Comparison of ENCODE assay signal across 18 cellular contexts in genomic region chr2:104563398-104564024, GRCh38.
DNase-seq lines count a peak whose midpoint lies in the region; ATAC-seq and TF ChIP-seq lines count a peak whose summit lies in the region.
"Had no signal": no experiment of that assay in that cellular context is flagged by ENCODE, and none has a peak within 500 bp of the region (broad histone marks: within the 10 kb centered on the region; RNA-seq: fewer than 3 reads in every experiment).

No MANE protein-coding gene starts in this region.

- H3K4me2 ChIP-seq in PC-3 (ENCODE audit: low read length): no peak overlapping the region

- no peak overlapping the region for H3K27ac Mint-ChIP-seq in MCF 10A (ENCODE audit: low read depth, unreplicated experiment)
- no peak overlapping the region for H3K27ac Mint-ChIP-seq in progenitor cell of endocrine pancreas

- POLR2A ChIA-PET in MCF 10A (lab: Yijun Ruan, JAX) (no interaction called here), PC-3 (lab: Charles Lee; ENCODE audit: unreplicated experiment) (no interaction called here)

- CTCF ChIA-PET in MCF 10A (lab: Yijun Ruan, JAX): interaction anchor here (0.6 kb wide), 1 partner anchor 21 kb away, joined by 3 read pairs; no protein-coding TSS in a partner anchor
- CTCF ChIA-PET in PC-3 (lab: Charles Lee): no interaction called here

- H3K9me3 Mint-ChIP-seq in MCF 10A (ENCODE audit: unreplicated experiment) (no peaks in the 10 kb centered on the region), progenitor cell of endocrine pancreas (ENCODE audit: low read depth) (no peaks in the 10 kb centered on the region)

- H3K4me1 Mint-ChIP-seq in MCF 10A (ENCODE audit: insufficient read depth, unreplicated experiment): peaks cover 5% of the 10 kb centered on the region
- no peaks in the 10 kb centered on the region for H3K4me1 Mint-ChIP-seq in progenitor cell of endocrine pancreas (ENCODE audit: low read depth)

- peak; percentile 54 for DNase-seq in MCF 10A (ENCODE audit: unreplicated experiment)
- no peak for DNase-seq in breast epithelium (ENCODE audit: low spot score in 2 of 2)
- peak; percentile 40 for DNase-seq in PC-3
- DNase-seq in body of pancreas: peak; percentile 37 to 71 (median 48)
- no peak for DNase-seq in progenitor cell of endocrine pancreas (ENCODE audit: low spot score, unreplicated experiment)
- no peak for DNase-seq in activated effector memory CD4-positive, alpha-beta T cell treated with Interleukin-2 at 50 U/mL for 16 hours
- DNase-seq: 8988T, NCI-H1694 treated with DMSO at 0.1 percent for 48 hours, NCI-H2107, NCI-H226, NCI-H526, Peyer's patch, SW 1271 had no signal

- H3K27me3 Mint-ChIP-seq in MCF 10A (ENCODE audit: insufficient read depth, unreplicated experiment) (peaks cover 58% of the 10 kb centered on the region), progenitor cell of endocrine pancreas (peaks cover 17% of the 10 kb centered on the region)

- H3K36me3 ChIP-seq in breast epithelium (no peaks in the 10 kb centered on the region), PC-3 (ENCODE audit: low read depth, low read length) (no peaks in the 10 kb centered on the region), body of pancreas (replicated peaks in 1 of 2; ENCODE audit: insufficient read depth in 1 of 2, low read depth in 2 of 2) (no peaks in the 10 kb centered on the region)
- H3K36me3 ChIP-seq: Peyer's patch had no signal

- ATAC-seq in PC-3 (no peak), body of pancreas (peak; percentile 85), HG02610 (IDR thresholded peaks at IDR 0.05; ENCODE audit: unreplicated experiment) (no peak), GM18861 (IDR thresholded peaks at IDR 0.05; ENCODE audit: unreplicated experiment) (no peak)
- ATAC-seq: GM12878 had no signal

- TF ChIP-seq CTCF in MCF 10A (IDR thresholded peaks at IDR 0.05; ENCODE audit: unreplicated experiment): no peak
- no peak for TF ChIP-seq CTCF in breast epithelium (IDR thresholded peaks at IDR 0.05)
- TF ChIP-seq CTCF in PC-3 (conservative IDR thresholded peaks at IDR 0.05; ENCODE audit: low read depth, low read length): no peak
- no peak for TF ChIP-seq CTCF in body of pancreas (IDR thresholded peaks at IDR 0.05)
- TF ChIP-seq CTCF in progenitor cell of endocrine pancreas (IDR thresholded peaks at IDR 0.05; ENCODE audit: unreplicated experiment): no peak

- H4K20me1 ChIP-seq in PC-3 (ENCODE audit: low read length): no peaks in the 10 kb centered on the region

- H3F3A ChIP-seq in PC-3 (ENCODE audit: low read length, unreplicated experiment): no peaks in the 10 kb centered on the region

- H3K9me3 ChIP-seq in breast epithelium (no peaks in the 10 kb centered on the region), PC-3 (ENCODE audit: low read length) (no peaks in the 10 kb centered on the region), body of pancreas (no peaks in the 10 kb centered on the region)
- H3K9me3 ChIP-seq: Peyer's patch had no signal

- peaks cover 5% of the 10 kb centered on the region for H3K36me3 Mint-ChIP-seq in MCF 10A (ENCODE audit: insufficient read depth, unreplicated experiment)
- H3K36me3 Mint-ChIP-seq in progenitor cell of endocrine pancreas (ENCODE audit: insufficient read depth): no peaks in the 10 kb centered on the region
- H3K36me3 Mint-ChIP-seq: CD14-positive monocyte had no signal

- H3K27me3 ChIP-seq in breast epithelium: peaks cover 0 to 5% of the 10 kb centered on the region in 2 donors
- H3K27me3 ChIP-seq in PC-3 (ENCODE audit: low read length): peaks cover 33% of the 10 kb centered on the region
- peaks cover 0 to 5% of the 10 kb centered on the region in 2 donors for H3K27me3 ChIP-seq in body of pancreas
- H3K27me3 ChIP-seq: Peyer's patch had no signal

- H3K4me1 ChIP-seq in breast epithelium (no peaks in the 10 kb centered on the region), PC-3 (ENCODE audit: insufficient read depth, low read length) (no peaks in the 10 kb centered on the region), body of pancreas (no peaks in the 10 kb centered on the region)
- H3K4me1 ChIP-seq: Peyer's patch had no signal

- H3K9ac ChIP-seq in PC-3 (ENCODE audit: low read length): no peak overlapping the region

- no peak overlapping the region for H3K4me3 Mint-ChIP-seq in MCF 10A (ENCODE audit: unreplicated experiment)
- no peak overlapping the region for H3K4me3 Mint-ChIP-seq in progenitor cell of endocrine pancreas (ENCODE audit: low read depth)
- H3K4me3 Mint-ChIP-seq: CD14-positive monocyte had no signal

- H2AFZ ChIP-seq in PC-3 (ENCODE audit: low read length): no peak overlapping the region

- BruUV-seq in MCF 10A (replicated peaks; lab: Mats Ljungman, UMichigan): no TSS peak
- no TSS peak for BruUV-seq in PC-3 (replicated peaks; lab: Mats Ljungman, UMichigan)

- no peaks in the 10 kb centered on the region for H3K79me2 ChIP-seq in PC-3 (ENCODE audit: low read length)

- intact Hi-C loops in MCF 10A (cut with micrococcal nuclease) (no loop called here), breast epithelium (cut with DNase I; ENCODE audit: low total_unique reads) (no loop called here), PC-3 (cut with micrococcal nuclease) (no loop called here), body of pancreas (cut with DNase I) (no loop called here)

- H3K4me3 ChIP-seq in breast epithelium (no peak overlapping the region), PC-3 (ENCODE audit: low read length) (no peak overlapping the region), body of pancreas (no peak overlapping the region)
- H3K4me3 ChIP-seq: GM12878, Peyer's patch had no signal

- 38 to 45% methylated on average over 8 of the region's 8 CpGs for WGBS in body of pancreas, 2 donors

- no peak overlapping the region for H3K27ac ChIP-seq in breast epithelium
- H3K27ac ChIP-seq in PC-3 (ENCODE audit: low read length): no peak overlapping the region
- no peak overlapping the region for H3K27ac ChIP-seq in body of pancreas
- H3K27ac ChIP-seq: HL-60, Peyer's patch had no signal

- no peaks in the 10 kb centered on the region for H3K9me2 ChIP-seq in PC-3 (replicated peaks; ENCODE audit: low read length)

- TF ChIP-seq POLR2A in breast epithelium (IDR thresholded peaks at IDR 0.05) (no peak), body of pancreas (IDR thresholded peaks at IDR 0.05) (no peak)

Comparison
In these comparisons a context has a peak if more than half of its experiments do, and no peak if none do; other contexts are left out.
1. DNase-seq: peak in MCF 10A (single experiment), PC-3 (single experiment) and body of pancreas (4 of 4); none in breast epithelium (0 of 2), progenitor cell of endocrine pancreas (single experiment) and activated effector memory CD4-positive, alpha-beta T cell treated with Interleukin-2 at 50 U/mL for 16 hours (single experiment).